Comparison of ENCODE assay signal across 15 cellular contexts in genomic region chr5:50923768-50924113, GRCh38.
DNase-seq lines count a peak whose midpoint lies in the region; ATAC-seq and TF ChIP-seq lines count a peak whose summit lies in the region.
"Had no signal": no experiment of that assay in that cellular context is flagged by ENCODE, and none has a peak within 500 bp of the region (broad histone marks: within the 10 kb centered on the region; RNA-seq: fewer than 3 reads in every experiment).

No MANE protein-coding gene starts in this region.

- H3K27me3 Mint-ChIP-seq in natural killer cell treated with Interleukin-12 subunit alpha and Interleukin-12 subunit beta and Interleukin-15 and Interleukin-18, amount 100 ng/mL, for 72 hours: peaks cover 2 to 29% of the 10 kb centered on the region in 2 donors

- H3K4me1 Mint-ChIP-seq in natural killer cell treated with Interleukin-12 subunit alpha and Interleukin-12 subunit beta and Interleukin-15 and Interleukin-18, amount 100 ng/mL, for 72 hours (ENCODE audit: low read depth in 2 of 2): no peaks in the 10 kb centered on the region
- H3K4me1 Mint-ChIP-seq: CD14-positive monocyte, H9 had no signal

- H3K4me1 ChIP-seq in right atrium auricular region (no peaks in the 10 kb centered on the region), left ventricle myocardium inferior (no peaks in the 10 kb centered on the region)

- H3K27ac Mint-ChIP-seq in natural killer cell treated with Interleukin-12 subunit alpha and Interleukin-12 subunit beta and Interleukin-15 and Interleukin-18, amount 100 ng/mL, for 72 hours: no peak overlapping the region
- H3K27ac Mint-ChIP-seq: CD14-positive monocyte; CD8-positive, alpha-beta T cell had no signal

- no peaks in the 10 kb centered on the region for H3K9me3 Mint-ChIP-seq in natural killer cell treated with Interleukin-12 subunit alpha and Interleukin-12 subunit beta and Interleukin-15 and Interleukin-18, amount 100 ng/mL, for 72 hours
- H3K9me3 Mint-ChIP-seq: CD8-positive, alpha-beta T cell; H9 had no signal

- intact Hi-C loops in Right ventricle myocardium inferior (cut with DNase I) (no loop called here), left ventricle myocardium inferior (cut with micrococcal nuclease) (no loop called here), sciatic nerve (cut with DNase I) (no loop called here)

- no peaks in the 10 kb centered on the region for H3K36me3 ChIP-seq in right atrium auricular region
- H3K36me3 ChIP-seq in left ventricle myocardium inferior: no peaks in the 10 kb centered on the region

- H3K9me3 ChIP-seq in right atrium auricular region: no peaks in the 10 kb centered on the region
- H3K9me3 ChIP-seq in left ventricle myocardium inferior (replicated peaks): no peaks in the 10 kb centered on the region

- H3K27me3 ChIP-seq in right atrium auricular region (no peaks in the 10 kb centered on the region), left ventricle myocardium inferior (ENCODE audit: low read depth) (no peaks in the 10 kb centered on the region)

- ATAC-seq in Right ventricle myocardium inferior (peak; percentile 48), sciatic nerve (peak; percentile 24)
- ATAC-seq in natural killer cell treated with Interleukin-12 subunit alpha and Interleukin-12 subunit beta and Interleukin-15 and Interleukin-18, amount 100 ng/mL, for 72 hours: no peak
- ATAC-seq: CD8-positive, alpha-beta T cell had no signal

- H3K4me3 Mint-ChIP-seq in natural killer cell treated with Interleukin-12 subunit alpha and Interleukin-12 subunit beta and Interleukin-15 and Interleukin-18, amount 100 ng/mL, for 72 hours: no peak overlapping the region
- H3K4me3 Mint-ChIP-seq: CD14-positive monocyte; CD8-positive, alpha-beta T cell; H9 had no signal

- DNase-seq in Right ventricle myocardium inferior (ENCODE audit: missing footprints) (no peak), right atrium auricular region (ENCODE audit: low spot score) (no peak), left ventricle myocardium inferior (no peak), sciatic nerve (ENCODE audit: low spot score) (no peak)
- DNase-seq in effector CD8-positive, alpha-beta T cell (lab: John Stamatoyannopoulos, UW): no peak
- no peak for DNase-seq in natural killer cell treated with Interleukin-12 subunit alpha and Interleukin-12 subunit beta and Interleukin-15 and Interleukin-18, amount 100 ng/mL, for 72 hours (ENCODE audit: low spot score)
- no peak for DNase-seq in activated CD8-positive, alpha-beta memory T cell treated with anti-CD3 and anti-CD28 coated beads, Interleukin-2, amount 50 U/mL, for 48 hours
- DNase-seq: CD8-positive, alpha-beta T cell; COR-L47; DMS79 treated with DMSO at 0.1 percent for 48 hours; EL; GOT3; H9 had no signal

- no peak for TF ChIP-seq CTCF in right atrium auricular region (IDR thresholded peaks at IDR 0.05)
- no peak for TF ChIP-seq CTCF in left ventricle myocardium inferior (IDR thresholded peaks at IDR 0.05; ENCODE audit: borderline replicate concordance)

- H3K27ac ChIP-seq in right atrium auricular region (no peak overlapping the region), left ventricle myocardium inferior (replicated peaks) (peak overlapping the region; percentile 70)
- H3K27ac ChIP-seq: 22Rv1 had no signal

- no peak overlapping the region for H3K4me3 ChIP-seq in right atrium auricular region
- no peak overlapping the region for H3K4me3 ChIP-seq in left ventricle myocardium inferior

- no peaks in the 10 kb centered on the region for H3K36me3 Mint-ChIP-seq in natural killer cell treated with Interleukin-12 subunit alpha and Interleukin-12 subunit beta and Interleukin-15 and Interleukin-18, amount 100 ng/mL, for 72 hours
- H3K36me3 Mint-ChIP-seq: CD14-positive monocyte; CD8-positive, alpha-beta T cell had no signal

Comparison
In these comparisons a context has a peak if more than half of its experiments do, and no peak if none do; other contexts are left out.
1. ATAC-seq: peak in Right ventricle myocardium inferior (single experiment) and sciatic nerve (single experiment); none in natural killer cell treated with Interleukin-12 subunit alpha and Interleukin-12 subunit beta and Interleukin-15 and Interleukin-18, amount 100 ng/mL, for 72 hours (0 of 2).